8 cellular contexts compared by ENCODE assay signal in genomic region chr3:43621974-43622739, GRCh38. TPM values are rescaled to one million over a fixed set of nuclear protein-coding genes. Genes with fewer than 3 reads are reported as not detected.
DNase-seq lines count a peak whose midpoint lies in the region; ATAC-seq and TF ChIP-seq lines count a peak whose summit lies in the region.

Gene ANO10, minus strand, starts transcription at chr3:43622011. Its CDS starts 16,159 bp downstream, at chr3:43605852.

- H3K36me3 Mint-ChIP-seq in activated naive CD8-positive, alpha-beta T cell treated with anti-CD3 and anti-CD28 coated beads, Interleukin-2, amount 50 U/mL, for 24 hours (ENCODE audit: low read depth): no peaks in the 10 kb centered on the region
- H3K36me3 Mint-ChIP-seq in osteocyte (ENCODE audit: unreplicated experiment): no peaks in the 10 kb centered on the region

- intact Hi-C loops in Right ventricle myocardium inferior (cut with DNase I): loop anchor here (2.0 to 5.0 kb wide), 2 partner anchors 69 to 150 kb away; partner anchors contain the start of gene ABHD5

- peak; percentile 98 for DNase-seq in GM12865 (ENCODE audit: low read depth)
- DNase-seq in NCI-H1417 (lab: John Stamatoyannopoulos, UW): peak; percentile 89 to 95 (median 92)
- DNase-seq in SW 1271 (lab: John Stamatoyannopoulos, UW): peak; percentile 97 to 99
- DNase-seq in activated naive CD8-positive, alpha-beta T cell treated with anti-CD3 and anti-CD28 coated beads, Interleukin-2, amount 50 U/mL, for 24 hours: peak; percentile 99
- DNase-seq in Right ventricle myocardium inferior (ENCODE audit: missing footprints): peak; percentile 99
- DNase-seq in osteocyte (ENCODE audit: extremely low spot score, unreplicated experiment): peak; percentile 100
- peak; percentile 91 for DNase-seq in thoracic aorta (ENCODE audit: low spot score)

- ATAC-seq in HG02759 (IDR thresholded peaks at IDR 0.05; ENCODE audit: unreplicated experiment) (peak; percentile 94), Right ventricle myocardium inferior (peak; percentile 99), thoracic aorta (ENCODE audit: insufficient number of reproducible peaks, low FRiP score, low read depth) (peak; percentile 100)
- peak; percentile 95 for ATAC-seq in activated naive CD8-positive, alpha-beta T cell treated with anti-CD3 and anti-CD28 coated beads, Interleukin-2, amount 50 U/mL, for 24 hours

- H3K4me3 Mint-ChIP-seq in activated naive CD8-positive, alpha-beta T cell treated with anti-CD3 and anti-CD28 coated beads, Interleukin-2, amount 50 U/mL, for 24 hours: peak within 1 kb of the TSS; percentile 86
- H3K4me3 Mint-ChIP-seq in osteocyte (ENCODE audit: unreplicated experiment): peak within 1 kb of the TSS; percentile 98

- peaks cover 0 to 18% of the 10 kb centered on the region in 2 donors for H3K4me1 ChIP-seq in thoracic aorta (ENCODE audit: control insufficient read depth in 1 of 2, low read depth in 2 of 2)

- H3K4me1 Mint-ChIP-seq in activated naive CD8-positive, alpha-beta T cell treated with anti-CD3 and anti-CD28 coated beads, Interleukin-2, amount 50 U/mL, for 24 hours: peaks cover 21% of the 10 kb centered on the region
- peaks cover 21% of the 10 kb centered on the region for H3K4me1 Mint-ChIP-seq in osteocyte (ENCODE audit: unreplicated experiment)

- no peaks in the 10 kb centered on the region for H3K9me3 ChIP-seq in thoracic aorta

- H3K4me3 ChIP-seq in GM12865 (ENCODE audit: low read depth, low read length) (peak within 1 kb of the TSS; percentile 71), thoracic aorta (peak within 1 kb of the TSS; percentile 90)

- H3K27me3 Mint-ChIP-seq in activated naive CD8-positive, alpha-beta T cell treated with anti-CD3 and anti-CD28 coated beads, Interleukin-2, amount 50 U/mL, for 24 hours: no peaks in the 10 kb centered on the region
- H3K27me3 Mint-ChIP-seq in osteocyte (ENCODE audit: unreplicated experiment): no peaks in the 10 kb centered on the region

- H3K9me3 Mint-ChIP-seq in activated naive CD8-positive, alpha-beta T cell treated with anti-CD3 and anti-CD28 coated beads, Interleukin-2, amount 50 U/mL, for 24 hours: no peaks in the 10 kb centered on the region
- no peaks in the 10 kb centered on the region for H3K9me3 Mint-ChIP-seq in osteocyte (ENCODE audit: unreplicated experiment)

- H3K27me3 ChIP-seq in thoracic aorta (replicated peaks; ENCODE audit: insufficient read depth): no peaks in the 10 kb centered on the region

- H3K27ac ChIP-seq in thoracic aorta: peak within 1 kb of the TSS; percentile 87 to 92

- peak within 1 kb of the TSS; percentile 75 for H3K27ac Mint-ChIP-seq in activated naive CD8-positive, alpha-beta T cell treated with anti-CD3 and anti-CD28 coated beads, Interleukin-2, amount 50 U/mL, for 24 hours
- H3K27ac Mint-ChIP-seq in osteocyte (ENCODE audit: unreplicated experiment): peak within 1 kb of the TSS; percentile 96

- TF ChIP-seq CTCF in GM12865 (IDR thresholded peaks at IDR 0.05; ENCODE audit: insufficient read depth, low read depth, low read length, missing control alignments) (no peak), osteocyte (IDR thresholded peaks at IDR 0.05) (no peak), thoracic aorta (IDR thresholded peaks at IDR 0.05) (no peak)

- H3K36me3 ChIP-seq in thoracic aorta: no peaks in the 10 kb centered on the region

RNA-seq across cellular contexts. Expression of gene ANO10, which starts in this region (rescaled TPM):
- total RNA-seq in Right ventricle myocardium inferior (12.3 TPM), osteocyte (32.8 and 33.9 TPM in 2 replicates), thoracic aorta (10 to 100 TPM; 22.4 to 23.2 TPM)

Comparison
In these comparisons a context has a peak if more than half of its experiments do, and no peak if none do; other contexts are left out.
1. Peak in every context shown above with its lines: DNase-seq, ATAC-seq, H3K4me3 ChIP-seq and H3K27ac ChIP-seq.